ENCODE assay signal across 29 cellular contexts in genomic region chr1:56867491-56867890, GRCh38. TPM values are rescaled to one million over a fixed set of nuclear protein-coding genes. Genes with fewer than 3 reads are reported as not detected.
"Had no signal": no experiment of that assay in that cellular context is flagged by ENCODE, and none has a peak within 500 bp of the region (broad histone marks: within the 10 kb centered on the region; RNA-seq: fewer than 3 reads in every experiment).

No MANE protein-coding gene starts in this region.

- H3K4me1 ChIP-seq: ascending aorta, gastrocnemius medialis, tibial nerve had no signal

- DNase-seq: activated CD4-positive, alpha-beta T cell treated with anti-CD3 and anti-CD28 coated beads for 36 hours; activated CD4-positive, CD25-positive, alpha-beta regulatory T cell; activated effector memory CD4-positive, alpha-beta T cell treated with anti-CD3 and anti-CD28 coated beads, Interleukin-2, amount 50 U/mL, for 16 hours; activated naive CD4-positive, alpha-beta T cell treated with anti-CD3 and anti-CD28 coated beads for 36 hours; activated naive CD8-positive, alpha-beta T cell treated with anti-CD3 and anti-CD28 coated beads, Interleukin-2, amount 10 ng/mL, durations not matched to agents 7 days and 5 days; activated T-cell treated with anti-CD3 and anti-CD28 coated beads, Interleukin-2, amount 50 U/mL, for 1 hour; endodermal cell; gastrocnemius medialis; hippocampal formation; left cardiac atrium; left ventricle myocardium superior; naive B cell; nephron progenitor cell; retina; stimulated activated CD4-positive, alpha-beta T cell treated with anti-CD3 and anti-CD28 coated beads, Interleukin-4, amount 100 ng/mL, for 4 hours; stimulated activated CD8-positive, alpha-beta memory T cell treated with anti-CD3 and anti-CD28 coated beads, Interleukin-4, amount 100 ng/mL, for 48 hours; T-helper 1 cell had no signal

- H3K9me3 ChIP-seq: ascending aorta, gastrocnemius medialis, neutrophil, tibial nerve had no signal

- H3K36me3 ChIP-seq: ascending aorta, gastrocnemius medialis, neutrophil, tibial nerve had no signal

- H3K27me3 ChIP-seq: ascending aorta, gastrocnemius medialis, tibial nerve had no signal

- H3K27ac ChIP-seq: ascending aorta, gastrocnemius medialis, neutrophil, tibial nerve had no signal

- ATAC-seq: activated CD4-positive, alpha-beta T cell treated with anti-CD3 and anti-CD28 coated beads for 36 hours; gastrocnemius medialis; left cardiac atrium; left ventricle myocardium superior; sciatic nerve; stimulated activated memory B cell treated with anti-CD40 and anti-IgM and Interleukin-4, amounts not matched to agents 10 μg/mL and 1 μg/mL and 100 μg/mL, for 72 hours had no signal

- H3K4me3 ChIP-seq: ascending aorta, gastrocnemius medialis, skin epidermis, tibial nerve had no signal

RNA-seq across cellular contexts. Expression of gene C8A, which starts 12.9 kb away (rescaled TPM):
- total RNA-seq: activated CD4-positive, alpha-beta T cell treated with anti-CD3 and anti-CD28 coated beads for 36 hours; activated naive CD4-positive, alpha-beta T cell treated with anti-CD3 and anti-CD28 coated beads for 36 hours; activated naive CD8-positive, alpha-beta T cell treated with anti-CD3 and anti-CD28 coated beads, Interleukin-2, amount 10 ng/mL, durations not matched to agents 7 days and 5 days; activated T-helper 1 cell treated with anti-CD3 and anti-CD28 coated beads, Interleukin-12 subunit alpha, Interleukin-12 subunit beta, Interleukin-2, Interleukin-4 antibody, amounts not matched to agents 30 ng/mL and 10 ng/mL and 1 ng/mL, durations not matched to agents 14 hours and 24 hours and 36 hours; endodermal cell; left cardiac atrium; left ventricle myocardium superior; lung microvascular endothelial cell; osteocyte; sciatic nerve; temporal lobe; tibial nerve; urinary bladder had no signal
- polyA plus RNA-seq: keratinocyte had no signal

RNA-seq across cellular contexts. Expression of gene FYB2, which starts 48.3 kb away (rescaled TPM):
- total RNA-seq: activated CD4-positive, alpha-beta T cell treated with anti-CD3 and anti-CD28 coated beads for 36 hours; activated naive CD4-positive, alpha-beta T cell treated with anti-CD3 and anti-CD28 coated beads for 36 hours; activated naive CD8-positive, alpha-beta T cell treated with anti-CD3 and anti-CD28 coated beads, Interleukin-2, amount 10 ng/mL, durations not matched to agents 7 days and 5 days; activated T-helper 1 cell treated with anti-CD3 and anti-CD28 coated beads, Interleukin-12 subunit alpha, Interleukin-12 subunit beta, Interleukin-2, Interleukin-4 antibody, amounts not matched to agents 30 ng/mL and 10 ng/mL and 1 ng/mL, durations not matched to agents 14 hours and 24 hours and 36 hours; ascending aorta; lung microvascular endothelial cell; osteocyte; sciatic nerve; tibial nerve had no signal
- polyA plus RNA-seq: keratinocyte had no signal
